8 cellular contexts compared by ENCODE assay signal in the genomic region with DNA sequence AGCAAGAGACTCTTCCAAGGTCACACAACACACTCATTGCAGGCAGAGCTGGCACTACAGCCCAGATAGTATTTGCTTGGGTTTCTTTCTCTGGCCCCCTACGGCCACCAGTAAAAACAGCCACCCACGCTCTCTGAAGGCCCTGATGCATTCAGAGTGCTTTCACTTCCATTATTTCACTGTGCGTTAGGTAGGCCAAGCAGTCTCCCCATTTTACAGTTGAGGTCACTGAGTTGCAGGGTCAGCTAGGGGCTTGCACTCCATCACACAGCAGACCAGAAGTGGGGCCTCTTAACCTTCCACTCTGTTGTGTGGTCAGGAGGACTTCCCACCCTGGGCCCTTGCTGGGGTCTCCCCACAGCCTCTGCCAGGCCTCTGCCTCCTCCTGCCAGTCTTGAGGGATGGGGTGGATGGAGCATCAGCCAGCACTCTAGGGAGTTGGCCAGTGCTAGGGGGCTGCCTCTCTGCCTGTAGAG. TPM values are rescaled to one million over a fixed set of nuclear protein-coding genes. Genes with fewer than 3 reads are reported as not detected.
A peak's percentile ranks its signal among the peaks of the same experiment; 100 is the strongest.
DNase-seq lines count a peak whose midpoint lies in the region; ATAC-seq lines count a peak whose summit lies in the region.

No MANE protein-coding gene starts in this region.

- peaks cover 4 to 7% of the 10 kb centered on the region in 2 donors for H3K27me3 Mint-ChIP-seq in T-cell
- H3K27me3 Mint-ChIP-seq in natural killer cell treated with Interleukin-12 subunit alpha and Interleukin-12 subunit beta and Interleukin-15 and Interleukin-18, amount 100 ng/mL, for 72 hours: no peaks in the 10 kb centered on the region

- H3K27ac Mint-ChIP-seq in T-cell: peak overlapping the region; percentile 89 to 98
- peak overlapping the region; percentile 92 to 99 for H3K27ac Mint-ChIP-seq in natural killer cell treated with Interleukin-12 subunit alpha and Interleukin-12 subunit beta and Interleukin-15 and Interleukin-18, amount 100 ng/mL, for 72 hours

- CTCF ChIA-PET in T-cell (lab: Charles Lee): interaction anchor here (0.6 to 0.7 kb wide), 2 partner anchors 84 to 321 kb away, joined by 3 read pairs; no protein-coding TSS in a partner anchor

- POLR2A ChIA-PET in T-cell (lab: Charles Lee): no interaction called here

- H3K4me1 Mint-ChIP-seq in T-cell: peaks cover 30 to 59% (median 37%) of the 10 kb centered on the region in 3 donors
- peaks cover 52 to 56% of the 10 kb centered on the region in 2 donors for H3K4me1 Mint-ChIP-seq in natural killer cell treated with Interleukin-12 subunit alpha and Interleukin-12 subunit beta and Interleukin-15 and Interleukin-18, amount 100 ng/mL, for 72 hours (ENCODE audit: low read depth in 2 of 2)

- H3K4me3 Mint-ChIP-seq in T-cell: peak overlapping the region; percentile 87 to 99 (median 98)
- H3K4me3 Mint-ChIP-seq in natural killer cell treated with Interleukin-12 subunit alpha and Interleukin-12 subunit beta and Interleukin-15 and Interleukin-18, amount 100 ng/mL, for 72 hours: peak overlapping the region; percentile 96

- H3K9me3 Mint-ChIP-seq in T-cell: no peaks in the 10 kb centered on the region
- H3K9me3 Mint-ChIP-seq in natural killer cell treated with Interleukin-12 subunit alpha and Interleukin-12 subunit beta and Interleukin-15 and Interleukin-18, amount 100 ng/mL, for 72 hours: no peaks in the 10 kb centered on the region

- ATAC-seq in GM18511 (IDR thresholded peaks at IDR 0.05; ENCODE audit: unreplicated experiment) (peak; percentile 54), GM21576 (IDR thresholded peaks at IDR 0.05; ENCODE audit: unreplicated experiment) (peak; percentile 48), T-cell (replicated peaks in 1 of 4) (no peak)
- ATAC-seq in natural killer cell treated with Interleukin-12 subunit alpha and Interleukin-12 subunit beta and Interleukin-15 and Interleukin-18, amount 100 ng/mL, for 72 hours: peak; percentile 43 to 65

- H3K36me3 Mint-ChIP-seq in T-cell: no peaks in the 10 kb centered on the region
- H3K36me3 Mint-ChIP-seq in natural killer cell treated with Interleukin-12 subunit alpha and Interleukin-12 subunit beta and Interleukin-15 and Interleukin-18, amount 100 ng/mL, for 72 hours: peaks cover 28% of the 10 kb centered on the region

- DNase-seq in T-cell (peak in 1 of 34 experiments; percentile 5), retina (no peak), NOMO-1 (lab: John Stamatoyannopoulos, UW; ENCODE audit: unreplicated experiment in 2 of 2) (no peak), NCI-H128 (lab: John Stamatoyannopoulos, UW; ENCODE audit: unreplicated experiment) (no peak)
- DNase-seq in natural killer cell treated with Interleukin-12 subunit alpha and Interleukin-12 subunit beta and Interleukin-15 and Interleukin-18, amount 100 ng/mL, for 72 hours (ENCODE audit: low spot score): peak; percentile 73
- DNase-seq in stimulated activated CD4-positive, alpha-beta T cell treated with anti-CD3 and anti-CD28 coated beads, Interleukin-12 subunit alpha, Interleukin-12 subunit beta, amount 100 ng/mL, for 4 hours: no peak

RNA-seq across cellular contexts. Expression of a gene that starts 2.5 kb away (rescaled TPM):
- 10 to 100 TPM in 4 of 5 donors, 1 to 10 TPM in 1; 7.9 to 37.3 (median 20.8) TPM for total RNA-seq in T-cell
- total RNA-seq in natural killer cell treated with Interleukin-12 subunit alpha and Interleukin-12 subunit beta and Interleukin-15 and Interleukin-18, amount 100 ng/mL, for 72 hours: 100 to 1,000 TPM; 234 to 437 TPM

RNA-seq across cellular contexts. Expression of a gene that starts 41.6 kb away (rescaled TPM):
- total RNA-seq in T-cell: 10 to 100 TPM in 1 of 5 donors, 1 to 10 TPM in 4; 4.5 to 20.5 (median 7.2) TPM
- 10 to 100 TPM; 13.1 to 22.6 TPM for total RNA-seq in natural killer cell treated with Interleukin-12 subunit alpha and Interleukin-12 subunit beta and Interleukin-15 and Interleukin-18, amount 100 ng/mL, for 72 hours

Comparison
In these comparisons a context has a peak if more than half of its experiments do, and no peak if none do; other contexts are left out.
1. ATAC-seq: peak in GM18511 (single experiment), GM21576 (single experiment) and natural killer cell treated with Interleukin-12 subunit alpha and Interleukin-12 subunit beta and Interleukin-15 and Interleukin-18, amount 100 ng/mL, for 72 hours (2 of 2); none in T-cell (0 of 4).
2. RNA of a gene that starts 2.5 kb away (total RNA-seq): 234 to 437 TPM in natural killer cell treated with Interleukin-12 subunit alpha and Interleukin-12 subunit beta and Interleukin-15 and Interleukin-18, amount 100 ng/mL, for 72 hours; 7.9 to 37.3 TPM in T-cell; every median in the first group is over 4 times any median in the second.